1 cellular context compared by ENCODE assay signal in the genomic region with DNA sequence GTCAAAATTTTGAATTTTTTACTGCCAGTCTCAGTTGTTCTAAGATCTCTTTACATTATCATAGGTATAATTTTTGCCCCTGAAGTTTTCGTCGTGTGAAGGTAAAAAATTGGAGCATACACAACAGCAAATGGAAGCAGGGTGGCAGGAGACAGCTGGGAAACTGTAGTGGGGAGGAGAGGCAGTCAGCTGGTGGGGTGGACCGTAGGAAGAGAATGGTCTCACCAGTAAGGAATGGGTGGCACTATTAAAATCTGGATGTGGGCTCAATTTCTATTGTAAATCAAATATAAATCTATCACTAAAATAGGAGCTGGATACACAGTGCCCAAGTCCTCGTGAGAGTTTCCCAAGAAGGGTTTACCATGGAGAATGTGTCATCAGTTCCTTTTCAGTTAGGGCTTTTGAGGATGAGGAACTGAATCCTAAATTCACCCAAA.
A peak's percentile ranks its signal among the peaks of the same experiment; 100 is the strongest.
TF ChIP-seq lines count a peak whose summit lies in the region.

No MANE protein-coding gene starts in this region.

TF ChIP-seq in HepG2, 621 proteins besides CTCF, POLR2A, EP300 and RAD21 (continued from another document and continues in another):
- TF ChIP-seq, protein P1, sequence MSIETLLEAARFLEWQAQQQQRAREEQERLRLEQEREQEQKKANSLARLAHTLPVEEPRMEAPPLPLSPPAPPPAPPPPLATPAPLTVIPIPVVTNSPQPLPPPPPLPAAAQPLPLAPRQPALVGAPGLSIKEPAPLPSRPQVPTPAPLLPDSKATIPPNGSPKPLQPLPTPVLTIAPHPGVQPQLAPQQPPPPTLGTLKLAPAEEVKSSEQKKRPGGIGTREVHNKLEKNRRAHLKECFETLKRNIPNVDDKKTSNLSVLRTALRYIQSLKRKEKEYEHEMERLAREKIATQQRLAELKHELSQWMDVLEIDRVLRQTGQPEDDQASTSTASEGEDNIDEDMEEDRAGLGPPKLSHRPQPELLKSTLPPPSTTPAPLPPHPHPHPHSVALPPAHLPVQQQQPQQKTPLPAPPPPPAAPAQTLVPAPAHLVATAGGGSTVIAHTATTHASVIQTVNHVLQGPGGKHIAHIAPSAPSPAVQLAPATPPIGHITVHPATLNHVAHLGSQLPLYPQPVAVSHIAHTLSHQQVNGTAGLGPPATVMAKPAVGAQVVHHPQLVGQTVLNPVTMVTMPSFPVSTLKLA (IDR thresholded peaks at IDR 0.05), result no peak
- no peak for TF ChIP-seq ZNF501 (CRISPR knock-in tag; IDR thresholded peaks at IDR 0.05)
- TF ChIP-seq SIX4 (CRISPR knock-in tag; IDR thresholded peaks at IDR 0.05), result no peak
- TF ChIP-seq, protein P2, sequence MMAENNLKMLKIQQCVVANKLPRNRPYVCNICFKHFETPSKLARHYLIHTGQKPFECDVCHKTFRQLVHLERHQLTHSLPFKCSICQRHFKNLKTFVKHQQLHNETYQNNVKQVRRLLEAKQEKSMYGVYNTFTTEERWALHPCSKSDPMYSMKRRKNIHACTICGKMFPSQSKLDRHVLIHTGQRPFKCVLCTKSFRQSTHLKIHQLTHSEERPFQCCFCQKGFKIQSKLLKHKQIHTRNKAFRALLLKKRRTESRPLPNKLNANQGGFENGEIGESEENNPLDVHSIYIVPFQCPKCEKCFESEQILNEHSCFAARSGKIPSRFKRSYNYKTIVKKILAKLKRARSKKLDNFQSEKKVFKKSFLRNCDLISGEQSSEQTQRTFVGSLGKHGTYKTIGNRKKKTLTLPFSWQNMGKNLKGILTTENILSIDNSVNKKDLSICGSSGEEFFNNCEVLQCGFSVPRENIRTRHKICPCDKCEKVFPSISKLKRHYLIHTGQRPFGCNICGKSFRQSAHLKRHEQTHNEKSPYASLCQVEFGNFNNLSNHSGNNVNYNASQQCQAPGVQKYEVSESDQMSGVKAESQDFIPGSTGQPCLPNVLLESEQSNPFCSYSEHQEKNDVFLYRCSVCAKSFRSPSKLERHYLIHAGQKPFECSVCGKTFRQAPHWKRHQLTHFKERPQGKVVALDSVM (CRISPR knock-in tag; IDR thresholded peaks at IDR 0.05), result no peak
- TF ChIP-seq RAD51 (IDR thresholded peaks at IDR 0.05; ENCODE audit: borderline replicate concordance), result no peak
- TF ChIP-seq, protein P3, sequence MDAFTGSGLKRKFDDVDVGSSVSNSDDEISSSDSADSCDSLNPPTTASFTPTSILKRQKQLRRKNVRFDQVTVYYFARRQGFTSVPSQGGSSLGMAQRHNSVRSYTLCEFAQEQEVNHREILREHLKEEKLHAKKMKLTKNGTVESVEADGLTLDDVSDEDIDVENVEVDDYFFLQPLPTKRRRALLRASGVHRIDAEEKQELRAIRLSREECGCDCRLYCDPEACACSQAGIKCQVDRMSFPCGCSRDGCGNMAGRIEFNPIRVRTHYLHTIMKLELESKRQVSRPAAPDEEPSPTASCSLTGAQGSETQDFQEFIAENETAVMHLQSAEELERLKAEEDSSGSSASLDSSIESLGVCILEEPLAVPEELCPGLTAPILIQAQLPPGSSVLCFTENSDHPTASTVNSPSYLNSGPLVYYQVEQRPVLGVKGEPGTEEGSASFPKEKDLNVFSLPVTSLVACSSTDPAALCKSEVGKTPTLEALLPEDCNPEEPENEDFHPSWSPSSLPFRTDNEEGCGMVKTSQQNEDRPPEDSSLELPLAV (CRISPR knock-in tag; conservative IDR thresholded peaks at IDR 0.05; ENCODE audit: low read depth), result no peak
- TF ChIP-seq, protein P4, sequence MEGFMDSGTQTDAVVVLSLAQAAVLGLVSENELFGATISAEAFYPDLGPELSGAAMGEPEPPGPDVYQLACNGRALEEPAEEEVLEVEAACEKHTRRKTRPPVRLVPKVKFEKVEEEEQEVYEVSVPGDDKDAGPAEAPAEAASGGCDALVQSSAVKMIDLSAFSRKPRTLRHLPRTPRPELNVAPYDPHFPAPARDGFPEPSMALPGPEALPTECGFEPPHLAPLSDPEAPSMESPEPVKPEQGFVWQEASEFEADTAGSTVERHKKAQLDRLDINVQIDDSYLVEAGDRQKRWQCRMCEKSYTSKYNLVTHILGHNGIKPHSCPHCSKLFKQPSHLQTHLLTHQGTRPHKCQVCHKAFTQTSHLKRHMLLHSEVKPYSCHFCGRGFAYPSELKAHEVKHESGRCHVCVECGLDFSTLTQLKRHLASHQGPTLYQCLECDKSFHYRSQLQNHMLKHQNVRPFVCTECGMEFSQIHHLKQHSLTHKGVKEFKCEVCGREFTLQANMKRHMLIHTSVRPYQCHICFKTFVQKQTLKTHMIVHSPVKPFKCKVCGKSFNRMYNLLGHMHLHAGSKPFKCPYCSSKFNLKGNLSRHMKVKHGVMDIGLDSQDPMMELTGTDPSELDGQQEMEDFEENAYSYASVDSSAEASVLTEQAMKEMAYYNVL (CRISPR knock-in tag; IDR thresholded peaks at IDR 0.05; ENCODE audit: borderline replicate concordance), result no peak
- no peak for TF ChIP-seq IRX3 (CRISPR knock-in tag; IDR thresholded peaks at IDR 0.05; ENCODE audit: borderline replicate concordance, low read depth)
- TF ChIP-seq, protein P5, sequence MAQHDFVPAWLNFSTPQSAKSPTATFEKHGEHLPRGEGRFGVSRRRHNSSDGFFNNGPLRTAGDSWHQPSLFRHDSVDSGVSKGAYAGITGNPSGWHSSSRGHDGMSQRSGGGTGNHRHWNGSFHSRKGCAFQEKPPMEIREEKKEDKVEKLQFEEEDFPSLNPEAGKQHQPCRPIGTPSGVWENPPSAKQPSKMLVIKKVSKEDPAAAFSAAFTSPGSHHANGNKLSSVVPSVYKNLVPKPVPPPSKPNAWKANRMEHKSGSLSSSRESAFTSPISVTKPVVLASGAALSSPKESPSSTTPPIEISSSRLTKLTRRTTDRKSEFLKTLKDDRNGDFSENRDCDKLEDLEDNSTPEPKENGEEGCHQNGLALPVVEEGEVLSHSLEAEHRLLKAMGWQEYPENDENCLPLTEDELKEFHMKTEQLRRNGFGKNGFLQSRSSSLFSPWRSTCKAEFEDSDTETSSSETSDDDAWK (CRISPR knock-in tag; IDR thresholded peaks at IDR 0.05), result no peak
- no peak for TF ChIP-seq HDAC1 (CRISPR knock-in tag; IDR thresholded peaks at IDR 0.05)
- TF ChIP-seq, protein P6, sequence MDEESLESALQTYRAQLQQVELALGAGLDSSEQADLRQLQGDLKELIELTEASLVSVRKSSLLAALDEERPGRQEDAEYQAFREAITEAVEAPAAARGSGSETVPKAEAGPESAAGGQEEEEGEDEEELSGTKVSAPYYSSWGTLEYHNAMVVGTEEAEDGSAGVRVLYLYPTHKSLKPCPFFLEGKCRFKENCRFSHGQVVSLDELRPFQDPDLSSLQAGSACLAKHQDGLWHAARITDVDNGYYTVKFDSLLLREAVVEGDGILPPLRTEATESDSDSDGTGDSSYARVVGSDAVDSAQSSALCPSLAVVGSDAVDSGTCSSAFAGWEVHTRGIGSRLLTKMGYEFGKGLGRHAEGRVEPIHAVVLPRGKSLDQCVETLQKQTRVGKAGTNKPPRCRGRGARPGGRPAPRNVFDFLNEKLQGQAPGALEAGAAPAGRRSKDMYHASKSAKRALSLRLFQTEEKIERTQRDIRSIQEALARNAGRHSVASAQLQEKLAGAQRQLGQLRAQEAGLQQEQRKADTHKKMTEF (CRISPR knock-in tag; IDR thresholded peaks at IDR 0.05), result no peak; the same call in 1 of the 2 replicates
- TF ChIP-seq ZMYM2 (CRISPR knock-in tag; IDR thresholded peaks at IDR 0.05), result no peak
- TF ChIP-seq PHF20 (CRISPR knock-in tag; IDR thresholded peaks at IDR 0.05), result no peak
- TF ChIP-seq, protein P7, sequence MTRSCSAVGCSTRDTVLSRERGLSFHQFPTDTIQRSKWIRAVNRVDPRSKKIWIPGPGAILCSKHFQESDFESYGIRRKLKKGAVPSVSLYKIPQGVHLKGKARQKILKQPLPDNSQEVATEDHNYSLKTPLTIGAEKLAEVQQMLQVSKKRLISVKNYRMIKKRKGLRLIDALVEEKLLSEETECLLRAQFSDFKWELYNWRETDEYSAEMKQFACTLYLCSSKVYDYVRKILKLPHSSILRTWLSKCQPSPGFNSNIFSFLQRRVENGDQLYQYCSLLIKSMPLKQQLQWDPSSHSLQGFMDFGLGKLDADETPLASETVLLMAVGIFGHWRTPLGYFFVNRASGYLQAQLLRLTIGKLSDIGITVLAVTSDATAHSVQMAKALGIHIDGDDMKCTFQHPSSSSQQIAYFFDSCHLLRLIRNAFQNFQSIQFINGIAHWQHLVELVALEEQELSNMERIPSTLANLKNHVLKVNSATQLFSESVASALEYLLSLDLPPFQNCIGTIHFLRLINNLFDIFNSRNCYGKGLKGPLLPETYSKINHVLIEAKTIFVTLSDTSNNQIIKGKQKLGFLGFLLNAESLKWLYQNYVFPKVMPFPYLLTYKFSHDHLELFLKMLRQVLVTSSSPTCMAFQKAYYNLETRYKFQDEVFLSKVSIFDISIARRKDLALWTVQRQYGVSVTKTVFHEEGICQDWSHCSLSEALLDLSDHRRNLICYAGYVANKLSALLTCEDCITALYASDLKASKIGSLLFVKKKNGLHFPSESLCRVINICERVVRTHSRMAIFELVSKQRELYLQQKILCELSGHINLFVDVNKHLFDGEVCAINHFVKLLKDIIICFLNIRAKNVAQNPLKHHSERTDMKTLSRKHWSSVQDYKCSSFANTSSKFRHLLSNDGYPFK (CRISPR knock-in tag; IDR thresholded peaks at IDR 0.05; ENCODE audit: borderline replicate concordance), result no peak
- TF ChIP-seq, protein P8, sequence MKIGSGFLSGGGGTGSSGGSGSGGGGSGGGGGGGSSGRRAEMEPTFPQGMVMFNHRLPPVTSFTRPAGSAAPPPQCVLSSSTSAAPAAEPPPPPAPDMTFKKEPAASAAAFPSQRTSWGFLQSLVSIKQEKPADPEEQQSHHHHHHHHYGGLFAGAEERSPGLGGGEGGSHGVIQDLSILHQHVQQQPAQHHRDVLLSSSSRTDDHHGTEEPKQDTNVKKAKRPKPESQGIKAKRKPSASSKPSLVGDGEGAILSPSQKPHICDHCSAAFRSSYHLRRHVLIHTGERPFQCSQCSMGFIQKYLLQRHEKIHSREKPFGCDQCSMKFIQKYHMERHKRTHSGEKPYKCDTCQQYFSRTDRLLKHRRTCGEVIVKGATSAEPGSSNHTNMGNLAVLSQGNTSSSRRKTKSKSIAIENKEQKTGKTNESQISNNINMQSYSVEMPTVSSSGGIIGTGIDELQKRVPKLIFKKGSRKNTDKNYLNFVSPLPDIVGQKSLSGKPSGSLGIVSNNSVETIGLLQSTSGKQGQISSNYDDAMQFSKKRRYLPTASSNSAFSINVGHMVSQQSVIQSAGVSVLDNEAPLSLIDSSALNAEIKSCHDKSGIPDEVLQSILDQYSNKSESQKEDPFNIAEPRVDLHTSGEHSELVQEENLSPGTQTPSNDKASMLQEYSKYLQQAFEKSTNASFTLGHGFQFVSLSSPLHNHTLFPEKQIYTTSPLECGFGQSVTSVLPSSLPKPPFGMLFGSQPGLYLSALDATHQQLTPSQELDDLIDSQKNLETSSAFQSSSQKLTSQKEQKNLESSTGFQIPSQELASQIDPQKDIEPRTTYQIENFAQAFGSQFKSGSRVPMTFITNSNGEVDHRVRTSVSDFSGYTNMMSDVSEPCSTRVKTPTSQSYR (CRISPR knock-in tag; IDR thresholded peaks at IDR 0.05; ENCODE audit: borderline replicate concordance), result no peak
- TF ChIP-seq PAF1 (CRISPR knock-in tag; IDR thresholded peaks at IDR 0.05), result peak; percentile 99
- no peak for TF ChIP-seq CCDC6 (CRISPR knock-in tag; IDR thresholded peaks at IDR 0.05)
- TF ChIP-seq, protein P9, sequence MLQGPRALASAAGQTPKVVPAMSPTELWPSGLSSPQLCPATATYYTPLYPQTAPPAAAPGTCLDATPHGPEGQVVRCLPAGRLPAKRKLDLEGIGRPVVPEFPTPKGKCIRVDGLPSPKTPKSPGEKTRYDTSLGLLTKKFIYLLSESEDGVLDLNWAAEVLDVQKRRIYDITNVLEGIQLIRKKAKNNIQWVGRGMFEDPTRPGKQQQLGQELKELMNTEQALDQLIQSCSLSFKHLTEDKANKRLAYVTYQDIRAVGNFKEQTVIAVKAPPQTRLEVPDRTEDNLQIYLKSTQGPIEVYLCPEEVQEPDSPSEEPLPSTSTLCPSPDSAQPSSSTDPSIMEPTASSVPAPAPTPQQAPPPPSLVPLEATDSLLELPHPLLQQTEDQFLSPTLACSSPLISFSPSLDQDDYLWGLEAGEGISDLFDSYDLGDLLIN (CRISPR knock-in tag; IDR thresholded peaks at IDR 0.05; ENCODE audit: borderline replicate concordance), result no peak
- no peak for TF ChIP-seq SRY (CRISPR knock-in tag; IDR thresholded peaks at IDR 0.05)
- no peak for TF ChIP-seq NFIC (IDR thresholded peaks at IDR 0.05; ENCODE audit: low read length)
- TF ChIP-seq ZNF772 (CRISPR knock-in tag; IDR thresholded peaks at IDR 0.05), result no peak
- TF ChIP-seq KDM2A (CRISPR knock-in tag; IDR thresholded peaks at IDR 0.05; ENCODE audit: borderline replicate concordance, low read depth), result no peak
- no peak for TF ChIP-seq ZFX (CRISPR knock-in tag; IDR thresholded peaks at IDR 0.05; ENCODE audit: low read depth)
- TF ChIP-seq MTA3 (CRISPR knock-in tag; IDR thresholded peaks at IDR 0.05), result no peak
- TF ChIP-seq, protein P10, sequence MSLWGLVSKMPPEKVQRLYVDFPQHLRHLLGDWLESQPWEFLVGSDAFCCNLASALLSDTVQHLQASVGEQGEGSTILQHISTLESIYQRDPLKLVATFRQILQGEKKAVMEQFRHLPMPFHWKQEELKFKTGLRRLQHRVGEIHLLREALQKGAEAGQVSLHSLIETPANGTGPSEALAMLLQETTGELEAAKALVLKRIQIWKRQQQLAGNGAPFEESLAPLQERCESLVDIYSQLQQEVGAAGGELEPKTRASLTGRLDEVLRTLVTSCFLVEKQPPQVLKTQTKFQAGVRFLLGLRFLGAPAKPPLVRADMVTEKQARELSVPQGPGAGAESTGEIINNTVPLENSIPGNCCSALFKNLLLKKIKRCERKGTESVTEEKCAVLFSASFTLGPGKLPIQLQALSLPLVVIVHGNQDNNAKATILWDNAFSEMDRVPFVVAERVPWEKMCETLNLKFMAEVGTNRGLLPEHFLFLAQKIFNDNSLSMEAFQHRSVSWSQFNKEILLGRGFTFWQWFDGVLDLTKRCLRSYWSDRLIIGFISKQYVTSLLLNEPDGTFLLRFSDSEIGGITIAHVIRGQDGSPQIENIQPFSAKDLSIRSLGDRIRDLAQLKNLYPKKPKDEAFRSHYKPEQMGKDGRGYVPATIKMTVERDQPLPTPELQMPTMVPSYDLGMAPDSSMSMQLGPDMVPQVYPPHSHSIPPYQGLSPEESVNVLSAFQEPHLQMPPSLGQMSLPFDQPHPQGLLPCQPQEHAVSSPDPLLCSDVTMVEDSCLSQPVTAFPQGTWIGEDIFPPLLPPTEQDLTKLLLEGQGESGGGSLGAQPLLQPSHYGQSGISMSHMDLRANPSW (CRISPR knock-in tag; IDR thresholded peaks at IDR 0.05; ENCODE audit: borderline replicate concordance), result 0 out of 2 replicates have a peak, but pooled peaks have one; percentile 20
- TF ChIP-seq SNAPC2 (CRISPR knock-in tag; IDR thresholded peaks at IDR 0.05), result no peak
- TF ChIP-seq HDAC2 (CRISPR knock-in tag; IDR thresholded peaks at IDR 0.05), result no peak
- TF ChIP-seq SMC3 (IDR thresholded peaks at IDR 0.05; ENCODE audit: low read length), result no peak; the same call in 1 of the 2 replicates
- no peak for TF ChIP-seq HES4 (CRISPR knock-in tag; IDR thresholded peaks at IDR 0.05; ENCODE audit: borderline replicate concordance)
- TF ChIP-seq ZNF550 (CRISPR knock-in tag; IDR thresholded peaks at IDR 0.05; ENCODE audit: borderline replicate concordance), result no peak
- TF ChIP-seq SCMH1 (CRISPR knock-in tag; IDR thresholded peaks at IDR 0.05; ENCODE audit: borderline replicate concordance), result no peak
